8 cellular contexts compared by ENCODE assay signal in genomic region chrX:318739-319578, GRCh38. TPM values are rescaled to one million over a fixed set of nuclear protein-coding genes. Genes with fewer than 3 reads are reported as not detected.
DNase-seq lines count a peak whose midpoint lies in the region; ATAC-seq and TF ChIP-seq lines count a peak whose summit lies in the region.

A gene with protein sequence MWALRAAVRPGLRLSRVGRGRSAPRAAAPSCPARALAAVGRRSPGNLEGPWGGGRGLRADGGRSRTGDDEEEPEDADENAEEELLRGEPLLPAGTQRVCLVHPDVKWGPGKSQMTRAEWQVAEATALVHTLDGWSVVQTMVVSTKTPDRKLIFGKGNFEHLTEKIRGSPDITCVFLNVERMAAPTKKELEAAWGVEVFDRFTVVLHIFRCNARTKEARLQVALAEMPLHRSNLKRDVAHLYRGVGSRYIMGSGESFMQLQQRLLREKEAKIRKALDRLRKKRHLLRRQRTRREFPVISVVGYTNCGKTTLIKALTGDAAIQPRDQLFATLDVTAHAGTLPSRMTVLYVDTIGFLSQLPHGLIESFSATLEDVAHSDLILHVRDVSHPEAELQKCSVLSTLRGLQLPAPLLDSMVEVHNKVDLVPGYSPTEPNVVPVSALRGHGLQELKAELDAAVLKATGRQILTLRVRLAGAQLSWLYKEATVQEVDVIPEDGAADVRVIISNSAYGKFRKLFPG (minus strand): TSS chrX:318796. CDS start chrX:318787, 9 bp downstream.

- peak within 1 kb of the TSS; percentile 94 for H3K9ac ChIP-seq in DND-41 (ENCODE audit: low read depth, low read length)

- H3K36me3 ChIP-seq in DND-41 (ENCODE audit: insufficient read depth, low read length) = peaks cover 30% of the 10 kb centered on the region
- peaks cover 11% of the 10 kb centered on the region for H3K36me3 ChIP-seq in neutrophil

- H2AFZ ChIP-seq in DND-41 (ENCODE audit: low read depth, low read length) = peak within 1 kb of the TSS; percentile 80

- H3K4me3 ChIP-seq in DND-41 (ENCODE audit: low read depth in 1 of 2, low read length in 2 of 2) = peak within 1 kb of the TSS; percentile 62 to 82
- peak within 1 kb of the TSS; percentile 94 for H3K4me3 ChIP-seq in fibroblast of villous mesenchyme (ENCODE audit: low read depth, low read length)
- H3K4me3 ChIP-seq in neutrophil (ENCODE audit: low read depth in 1 of 2, low read length in 1 of 2) = peak within 1 kb of the TSS; percentile 91 to 99

- ATAC-seq in DND-41 (ENCODE audit: insufficient read depth, low read depth) (peak; percentile 77), GM21786 (IDR thresholded peaks at IDR 0.05; ENCODE audit: unreplicated experiment) (peak; percentile 80)

- H3K9me3 ChIP-seq in DND-41 (ENCODE audit: insufficient read depth, low read length, severe bottlenecking) (no peaks in the 10 kb centered on the region), neutrophil (no peaks in the 10 kb centered on the region)

- peaks cover 36% of the 10 kb centered on the region for H3K79me2 ChIP-seq in DND-41 (ENCODE audit: insufficient read depth, low read length)

- peaks cover 38% of the 10 kb centered on the region for H4K20me1 ChIP-seq in DND-41 (ENCODE audit: insufficient read depth, low read length)

- H3K4me2 ChIP-seq in DND-41 (ENCODE audit: insufficient read depth, low read length) = peak within 1 kb of the TSS; percentile 98

- H3K27ac ChIP-seq in DND-41 (ENCODE audit: low read length) = peak within 1 kb of the TSS; percentile 95
- H3K27ac ChIP-seq in neutrophil = peak within 1 kb of the TSS; percentile 97
- H3K27ac ChIP-seq in temporal lobe (ENCODE audit: low read depth, low read length) = peak within 1 kb of the TSS; percentile 71

- DNase-seq in DND-41 (peak; percentile 99), fibroblast of villous mesenchyme (ENCODE audit: low read depth) (peak; percentile 100), anterior cingulate cortex (lab: John Stamatoyannopoulos, UW) (no peak)
- DNase-seq in activated T-cell treated with anti-CD3 and anti-CD28 coated beads, Interleukin-2, amount 50 U/mL, for 48 hours = peak; percentile 97 to 98

- H3K27me3 ChIP-seq in DND-41 (ENCODE audit: insufficient read depth, low read length, poor library complexity) (no peaks in the 10 kb centered on the region), neutrophil (peaks cover 32% of the 10 kb centered on the region)

- H3K4me1 ChIP-seq in DND-41 (ENCODE audit: insufficient read depth, low read length) = peaks cover 33% of the 10 kb centered on the region
- peaks cover 19 to 29% of the 10 kb centered on the region in 2 experiments for H3K4me1 ChIP-seq in neutrophil (ENCODE audit: control insufficient read depth in 1 of 2, insufficient read depth in 1 of 2, low read depth in 1 of 2, low read length in 1 of 2)

- TF ChIP-seq CTCF in DND-41 (IDR thresholded peaks at IDR 0.05; ENCODE audit: borderline replicate concordance, extremely low read depth, low read length, poor library complexity, severe bottlenecking) (peak; percentile 36), LNCAP (IDR thresholded peaks at IDR 0.05) (peak; percentile 11; the same call in 1 of the 2 replicates), fibroblast of villous mesenchyme (IDR thresholded peaks at IDR 0.05; ENCODE audit: insufficient read depth, low read depth, low read length) (no peak), neutrophil (IDR thresholded peaks at IDR 0.05) (no peak)

RNA-seq across cellular contexts. Expression of the gene that starts here (rescaled TPM):
- total RNA-seq in fibroblast of villous mesenchyme (25.5 and 39.6 TPM in 2 replicates), temporal lobe (11.1 TPM)

Comparison
In these comparisons a context has a peak if more than half of its experiments do, and no peak if none do; other contexts are left out.
1. DNase-seq: peak in DND-41 (single experiment), activated T-cell treated with anti-CD3 and anti-CD28 coated beads, Interleukin-2, amount 50 U/mL, for 48 hours (2 of 2) and fibroblast of villous mesenchyme (single experiment); none in anterior cingulate cortex (0 of 58).
2. CTCF ChIP-seq: peak in DND-41 (single experiment) and LNCAP (single experiment); none in fibroblast of villous mesenchyme (single experiment) and neutrophil (single experiment).
3. Peak in every context shown above with its lines, with median percentiles within 50 percentile points of each other: H3K27ac ChIP-seq and H3K4me3 ChIP-seq.